In genomic region chr12:109309441-109310246, GRCh38 we compare ENCODE assay signal across 8 cellular contexts. TPM values are rescaled to one million over a fixed set of nuclear protein-coding genes. Genes with fewer than 3 reads are reported as not detected.
DNase-seq lines count a peak whose midpoint lies in the region; ATAC-seq and TF ChIP-seq lines count a peak whose summit lies in the region.

No MANE protein-coding gene starts in this region.

- H3K4me3 ChIP-seq in BLaER1 (peak overlapping the region; percentile 64), HUES48 (ENCODE audit: low read depth, low read length) (peak overlapping the region; percentile 66), left lung (peak overlapping the region; percentile 9 to 30), tibial artery (peak overlapping the region; percentile 37 to 52)

- H3K9ac ChIP-seq in BLaER1 (no peak overlapping the region), HUES48 (ENCODE audit: low read depth, low read length) (no peak overlapping the region)

- H3K27me3 ChIP-seq in BLaER1 (peaks cover 75% of the 10 kb centered on the region), HUES48 (ENCODE audit: control insufficient read depth, insufficient read depth, low read length) (peaks cover 56% of the 10 kb centered on the region), left lung (peaks cover 45 to 98% of the 10 kb centered on the region in 2 donors), tibial artery (peaks cover 0 to 78% of the 10 kb centered on the region in 2 donors)

- H3K4me1 Mint-ChIP-seq in activated naive CD8-positive, alpha-beta T cell (ENCODE audit: low read depth): peaks cover 11% of the 10 kb centered on the region

- DNase-seq in left lung (no peak), tibial artery (no peak), amygdala (lab: John Stamatoyannopoulos, UW) (no peak)

- H3K36me3 ChIP-seq in BLaER1: no peaks in the 10 kb centered on the region
- H3K36me3 ChIP-seq in HUES48 (ENCODE audit: control insufficient read depth, insufficient read depth, low read length): no peaks in the 10 kb centered on the region
- H3K36me3 ChIP-seq in left lung: no peaks in the 10 kb centered on the region
- no peaks in the 10 kb centered on the region for H3K36me3 ChIP-seq in tibial artery

- H3K27ac ChIP-seq in BLaER1 (no peak overlapping the region), HUES48 (ENCODE audit: low read depth, low read length) (no peak overlapping the region), left lung (no peak overlapping the region), tibial artery (no peak overlapping the region)

- ATAC-seq in left lung (peak; percentile 52), GM21717 (IDR thresholded peaks at IDR 0.05; ENCODE audit: unreplicated experiment) (no peak), GM21723 (IDR thresholded peaks at IDR 0.05; ENCODE audit: unreplicated experiment) (no peak)

- TF ChIP-seq CTCF in left lung (IDR thresholded peaks at IDR 0.05) (no peak), tibial artery (IDR thresholded peaks at IDR 0.05) (no peak)

- intact Hi-C loops in left lung (cut with DNase I): no loop called here
- intact Hi-C loops in tibial artery (cut with DNase I; ENCODE audit: low total_unique reads): no loop called here

- H4K20me1 ChIP-seq in BLaER1: peaks cover 43% of the 10 kb centered on the region

- no peak overlapping the region for H3K27ac Mint-ChIP-seq in activated naive CD8-positive, alpha-beta T cell

- peak overlapping the region; percentile 94 for H3K4me2 ChIP-seq in BLaER1

- H3K27me3 Mint-ChIP-seq in activated naive CD8-positive, alpha-beta T cell: peaks cover 36% of the 10 kb centered on the region

- peak overlapping the region; percentile 89 for H3K4me3 Mint-ChIP-seq in activated naive CD8-positive, alpha-beta T cell

- no peaks in the 10 kb centered on the region for H3K36me3 Mint-ChIP-seq in activated naive CD8-positive, alpha-beta T cell

- H3K4me1 ChIP-seq in BLaER1: peaks cover 19% of the 10 kb centered on the region
- H3K4me1 ChIP-seq in HUES48 (ENCODE audit: control insufficient read depth, insufficient read depth, low read length): peaks cover 4% of the 10 kb centered on the region; the same call in 1 of the 2 replicates
- H3K4me1 ChIP-seq in left lung: peaks cover 7 to 17% of the 10 kb centered on the region in 2 donors
- H3K4me1 ChIP-seq in tibial artery: peaks cover 0 to 22% (median 16%) of the 10 kb centered on the region in 4 donors

- H3K9me3 ChIP-seq in BLaER1 (no peaks in the 10 kb centered on the region), HUES48 (ENCODE audit: control insufficient read depth, insufficient read depth, low read length) (no peaks in the 10 kb centered on the region), left lung (no peaks in the 10 kb centered on the region), tibial artery (no peaks in the 10 kb centered on the region)

- no peaks in the 10 kb centered on the region for H3K9me3 Mint-ChIP-seq in activated naive CD8-positive, alpha-beta T cell (ENCODE audit: low read depth)

RNA-seq across cellular contexts. Expression of gene FOXN4, which starts 0.6 kb away (rescaled TPM):
- total RNA-seq in left lung: not detected

RNA-seq across cellular contexts. Expression of gene MYO1H, which starts 38.1 kb away (rescaled TPM):
- total RNA-seq in left lung: under 1 TPM; 0.20 to 0.31 TPM
